23 cellular contexts compared by ENCODE assay signal in the genomic region with DNA sequence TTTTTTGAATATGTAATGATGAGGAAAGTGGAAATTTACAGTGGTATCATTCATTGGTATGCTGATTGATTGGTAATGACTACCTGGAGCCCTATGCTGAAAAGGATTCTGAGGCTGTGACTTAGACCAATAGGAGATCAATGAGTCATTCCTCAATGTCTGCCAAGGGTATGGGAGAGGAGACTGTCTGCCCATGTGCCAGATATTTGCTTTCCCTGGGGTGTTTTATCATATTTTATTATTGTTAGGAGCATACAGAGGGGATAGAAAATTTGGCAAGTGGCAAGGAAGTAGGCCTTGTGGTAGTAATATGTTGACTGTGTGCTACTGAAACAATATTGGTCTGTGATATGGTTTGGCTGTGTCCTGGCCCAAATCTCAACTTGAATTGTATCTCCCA.
"Had no signal": no experiment of that assay in that cellular context is flagged by ENCODE, and none has a peak within 500 bp of the region (broad histone marks: within the 10 kb centered on the region; RNA-seq: fewer than 3 reads in every experiment).

No MANE protein-coding gene starts in this region.

- H3K79me2 ChIP-seq: parathyroid adenoma had no signal

- H3K4me3 ChIP-seq: gastrocnemius medialis, lung, smooth muscle cell, suprapubic skin, transverse colon, upper lobe of right lung, uterus had no signal

- ATAC-seq: effector memory CD8-positive, alpha-beta T cell; gastrocnemius medialis; left lobe of liver; natural killer cell; sciatic nerve; stimulated activated naive CD8-positive, alpha-beta T cell treated with anti-CD3 and anti-CD28 coated beads, Interleukin-15, amount 100 ng/mL, for 72 hours; upper lobe of right lung had no signal

- H3K9me3 ChIP-seq: gastrocnemius medialis, neutrophil, suprapubic skin, transverse colon, upper lobe of right lung, uterus had no signal

- H2AFZ ChIP-seq: parathyroid adenoma had no signal

- H3K4me2 ChIP-seq: smooth muscle cell had no signal

- H3K9ac ChIP-seq: parathyroid adenoma had no signal

- H3K27me3 ChIP-seq: gastrocnemius medialis, neutrophil, transverse colon, upper lobe of right lung had no signal

- H3K4me1 ChIP-seq: gastrocnemius medialis, parathyroid adenoma, suprapubic skin, transverse colon, upper lobe of right lung, uterus had no signal

- H3K36me3 ChIP-seq: gastrocnemius medialis, neutrophil, suprapubic skin, transverse colon, upper lobe of right lung, uterus had no signal

- DNase-seq: cortex of kidney; effector memory CD8-positive, alpha-beta T cell; gastrocnemius medialis; head of caudate nucleus; kidney; natural killer cell; stimulated activated CD4-positive, alpha-beta T cell treated with anti-CD3 and anti-CD28 coated beads, Interleukin-12 subunit alpha, Interleukin-12 subunit beta, amount 100 ng/mL, for 4 hours; stimulated activated CD4-positive, alpha-beta T cell treated with anti-CD3 and anti-CD28 coated beads, Interleukin-1b, Interleukin-23, amount 100 ng/mL, for 48 hours; stimulated activated CD4-positive, alpha-beta T cell treated with anti-CD3 and anti-CD28 coated beads, Interleukin-4, amount 100 ng/mL, for 1 hour; stimulated activated CD8-positive, alpha-beta memory T cell treated with anti-CD3 and anti-CD28 coated beads, Interleukin-4, amount 100 ng/mL, for 48 hours; stimulated activated naive CD4-positive, alpha-beta T cell; stimulated activated naive CD8-positive, alpha-beta T cell treated with anti-CD3 and anti-CD28 coated beads, Interleukin-15, amount 100 ng/mL, for 72 hours; transverse colon; upper lobe of right lung; uterus had no signal

- FAIRE-seq: endometrium, kidney had no signal

- H3K27ac ChIP-seq: gastrocnemius medialis, neutrophil, parathyroid adenoma, suprapubic skin, transverse colon, upper lobe of right lung, uterus had no signal
